Comparison of ENCODE assay signal across 8 cellular contexts in genomic region chr3:10945683-10946287, GRCh38. TPM values are rescaled to one million over a fixed set of nuclear protein-coding genes. Genes with fewer than 3 reads are reported as not detected.
DNase-seq lines count a peak whose midpoint lies in the region; ATAC-seq and TF ChIP-seq lines count a peak whose summit lies in the region.

No MANE protein-coding gene starts in this region.

- H3K4me1 Mint-ChIP-seq in natural killer cell treated with Interleukin-12 subunit alpha and Interleukin-12 subunit beta and Interleukin-15 and Interleukin-18, amount 100 ng/mL, for 72 hours (ENCODE audit: low read depth in 2 of 2), result no peaks in the 10 kb centered on the region

- TF ChIP-seq POLR2A in esophagus squamous epithelium (IDR thresholded peaks at IDR 0.05), result no peak

- in situ Hi-C loops in GM13977 (cut with MboI; ENCODE audit: low pct_unique_long_range_greater_than_20kb, low sequenced_read_pairs, unreplicated experiment), result no loop called here

- H3K27ac ChIP-seq in esophagus squamous epithelium (no peak overlapping the region), tibial artery (no peak overlapping the region)

- peak; percentile 50 to 64 for ATAC-seq in natural killer cell treated with Interleukin-12 subunit alpha and Interleukin-12 subunit beta and Interleukin-15 and Interleukin-18, amount 100 ng/mL, for 72 hours
- no peak for ATAC-seq in HG03095 (IDR thresholded peaks at IDR 0.05; ENCODE audit: unreplicated experiment)

- intact Hi-C loops in esophagus squamous epithelium (cut with DNase I) (loop anchor here (5.0 to 10.0 kb wide), 2 partner anchors 112 to 181 kb away; no protein-coding TSS in a partner anchor), tibial artery (cut with DNase I; ENCODE audit: low total_unique reads) (loop anchor here (2.0 kb wide), 1 partner anchor 113 kb away; no protein-coding TSS in a partner anchor)

- no peaks in the 10 kb centered on the region for H3K36me3 Mint-ChIP-seq in natural killer cell treated with Interleukin-12 subunit alpha and Interleukin-12 subunit beta and Interleukin-15 and Interleukin-18, amount 100 ng/mL, for 72 hours

- peaks cover 6 to 9% of the 10 kb centered on the region in 2 donors for H3K27me3 Mint-ChIP-seq in natural killer cell treated with Interleukin-12 subunit alpha and Interleukin-12 subunit beta and Interleukin-15 and Interleukin-18, amount 100 ng/mL, for 72 hours

- peaks cover 0 to 27% (median 0%) of the 10 kb centered on the region in 4 donors for H3K27me3 ChIP-seq in esophagus squamous epithelium
- peaks cover 0 to 3% of the 10 kb centered on the region in 2 donors for H3K27me3 ChIP-seq in tibial artery

- peaks cover 0 to 4% (median 0%) of the 10 kb centered on the region in 3 donors for H3K4me1 ChIP-seq in esophagus squamous epithelium
- H3K4me1 ChIP-seq in tibial artery, result no peaks in the 10 kb centered on the region

- H3K9me3 ChIP-seq in esophagus squamous epithelium (peaks cover 0 to 3% (median 0%) of the 10 kb centered on the region in 3 donors), tibial artery (no peaks in the 10 kb centered on the region)

- H3K27ac Mint-ChIP-seq in natural killer cell treated with Interleukin-12 subunit alpha and Interleukin-12 subunit beta and Interleukin-15 and Interleukin-18, amount 100 ng/mL, for 72 hours, result no peak overlapping the region

- TF ChIP-seq CTCF in GM13977 (IDR thresholded peaks at IDR 0.05; ENCODE audit: extremely low read depth, insufficient read depth, missing control alignments), result peak; percentile 91
- TF ChIP-seq CTCF in esophagus squamous epithelium (IDR thresholded peaks at IDR 0.05), result peak; percentile 66 to 87 (median 80)
- peak; percentile 69 to 78 for TF ChIP-seq CTCF in tibial artery (IDR thresholded peaks at IDR 0.05)

- H3K4me3 ChIP-seq in esophagus squamous epithelium (no peak overlapping the region), tibial artery (no peak overlapping the region)

- no peaks in the 10 kb centered on the region for H3K9me3 Mint-ChIP-seq in natural killer cell treated with Interleukin-12 subunit alpha and Interleukin-12 subunit beta and Interleukin-15 and Interleukin-18, amount 100 ng/mL, for 72 hours

- H3K36me3 ChIP-seq in esophagus squamous epithelium, result no peaks in the 10 kb centered on the region
- H3K36me3 ChIP-seq in tibial artery, result no peaks in the 10 kb centered on the region

- peak; percentile 72 for DNase-seq in AG08396 (ENCODE audit: low spot score)
- DNase-seq in GM13977 (ENCODE audit: low spot score), result peak; percentile 74
- peak; percentile 72 for DNase-seq in NAMALWA (ENCODE audit: low spot score)
- peak; percentile 89 for DNase-seq in activated CD8-positive, alpha-beta memory T cell treated with anti-CD3 and anti-CD28 coated beads, Interleukin-2, amount 50 U/mL, for 48 hours
- DNase-seq in esophagus squamous epithelium (lab: John Stamatoyannopoulos, UW), result no peak
- DNase-seq in natural killer cell treated with Interleukin-12 subunit alpha and Interleukin-12 subunit beta and Interleukin-15 and Interleukin-18, amount 100 ng/mL, for 72 hours (ENCODE audit: low spot score), result no peak
- peak in 1 of 2 donors; percentile 38 for DNase-seq in tibial artery

- no peak overlapping the region for H3K4me3 Mint-ChIP-seq in natural killer cell treated with Interleukin-12 subunit alpha and Interleukin-12 subunit beta and Interleukin-15 and Interleukin-18, amount 100 ng/mL, for 72 hours

- WGBS in esophagus squamous epithelium, 2 donors, result 60 to 64% methylated on average over 3 to 7 of the region's 8 CpGs

RNA-seq across cellular contexts. Expression of gene SLC6A1, which starts 46.8 kb away (rescaled TPM):
- total RNA-seq in esophagus squamous epithelium, result 10 to 100 TPM in 3 of 4 donors, 1 to 10 TPM in 1; 8.6 to 34.4 (median 22.3) TPM
- not detected for total RNA-seq in natural killer cell treated with Interleukin-12 subunit alpha and Interleukin-12 subunit beta and Interleukin-15 and Interleukin-18, amount 100 ng/mL, for 72 hours

Comparison
In these comparisons a context has a peak if more than half of its experiments do, and no peak if none do; other contexts are left out.
1. DNase-seq: peak in AG08396 (single experiment), GM13977 (single experiment), NAMALWA (single experiment) and activated CD8-positive, alpha-beta memory T cell treated with anti-CD3 and anti-CD28 coated beads, Interleukin-2, amount 50 U/mL, for 48 hours (single experiment); none in esophagus squamous epithelium (single experiment) and natural killer cell treated with Interleukin-12 subunit alpha and Interleukin-12 subunit beta and Interleukin-15 and Interleukin-18, amount 100 ng/mL, for 72 hours (single experiment).
2. RNA of gene SLC6A1, which starts 46.8 kb away (total RNA-seq): 8.6 to 34.4 TPM in esophagus squamous epithelium; not detected in natural killer cell treated with Interleukin-12 subunit alpha and Interleukin-12 subunit beta and Interleukin-15 and Interleukin-18, amount 100 ng/mL, for 72 hours; every median in the first group is over 4 times any median in the second.
3. Peak in every context shown above with its lines, with median percentiles within 50 percentile points of each other: CTCF ChIP-seq.